ENCODE assay signal across 19 cellular contexts in the genomic region with DNA sequence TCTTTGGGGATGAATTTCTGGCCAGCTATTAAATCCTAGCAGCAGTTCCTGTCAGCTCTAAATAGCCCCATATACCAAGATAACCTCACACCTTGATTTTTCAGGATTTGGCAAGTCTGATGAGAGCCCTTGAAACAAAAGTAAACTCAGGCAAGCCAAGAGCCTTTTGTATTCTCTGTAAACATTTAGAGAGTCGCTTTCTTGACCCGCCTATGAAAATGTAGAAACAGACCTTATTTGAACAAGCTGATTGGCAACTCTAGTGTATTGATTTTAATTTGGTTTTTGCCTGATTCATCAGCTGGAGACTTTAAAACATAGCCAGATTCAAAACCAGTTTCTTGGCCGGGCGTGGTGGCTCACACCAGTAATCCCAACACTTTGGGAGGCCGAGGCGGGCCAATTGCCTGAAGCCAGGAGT. TPM values are rescaled to one million over a fixed set of nuclear protein-coding genes. Genes with fewer than 3 reads are reported as not detected.
A peak's percentile ranks its signal among the peaks of the same experiment; 100 is the strongest.
DNase-seq lines count a peak whose midpoint lies in the region; ATAC-seq and TF ChIP-seq lines count a peak whose summit lies in the region.
"Had no signal": no experiment of that assay in that cellular context is flagged by ENCODE, and none has a peak within 500 bp of the region (broad histone marks: within the 10 kb centered on the region; RNA-seq: fewer than 3 reads in every experiment).

No MANE protein-coding gene starts in this region.

- H3K27me3 ChIP-seq in upper lobe of right lung: no peaks in the 10 kb centered on the region
- H3K27me3 ChIP-seq: Peyer's patch, SJSA1 had no signal

- TF ChIP-seq CTCF in upper lobe of right lung (IDR thresholded peaks at IDR 0.05): no peak

- peaks cover 26% of the 10 kb centered on the region for H3K4me1 ChIP-seq in upper lobe of right lung
- H3K4me1 ChIP-seq: Peyer's patch, psoas muscle, SJSA1 had no signal

- ATAC-seq in left lobe of liver (peak; percentile 69), upper lobe of right lung (peak; percentile 71), left ventricle myocardium superior (no peak), left cardiac atrium (no peak)
- ATAC-seq in activated T-cell treated with anti-CD3 and anti-CD28 coated beads, Interleukin-2, amount 50 U/mL, for 72 hours (replicated peaks in 1 of 2): no peak
- ATAC-seq: mucosa of descending colon, psoas muscle had no signal

- H3K4me1 Mint-ChIP-seq in activated T-cell treated with anti-CD3 and anti-CD28 coated beads, Interleukin-2, amount 50 U/mL, for 72 hours (ENCODE audit: low read depth): peaks cover 7% of the 10 kb centered on the region

- H3K9me3 Mint-ChIP-seq in activated T-cell treated with anti-CD3 and anti-CD28 coated beads, Interleukin-2, amount 50 U/mL, for 72 hours: no peaks in the 10 kb centered on the region
- H3K9me3 Mint-ChIP-seq: activated CD4-positive, alpha-beta T cell treated with anti-CD3 and anti-CD28 coated beads, Interleukin-2, amount 10 ng/mL, durations not matched to agents 24 days and 14 days; stimulated activated naive CD8-positive, alpha-beta T cell treated with anti-CD3 and anti-CD28 coated beads, Interleukin-15, Interleukin-2, amounts not matched to agents 100 ng/mL and 50 ng/mL, for 24 hours had no signal

- no peak overlapping the region for H3K4me3 ChIP-seq in upper lobe of right lung
- H3K4me3 ChIP-seq: coronary artery, mucosa of descending colon, Peyer's patch, psoas muscle, SJSA1 had no signal

- peaks cover 12% of the 10 kb centered on the region for H3K27me3 Mint-ChIP-seq in activated T-cell treated with anti-CD3 and anti-CD28 coated beads, Interleukin-2, amount 50 U/mL, for 72 hours (ENCODE audit: low read depth)
- H3K27me3 Mint-ChIP-seq: stimulated activated naive CD8-positive, alpha-beta T cell treated with anti-CD3 and anti-CD28 coated beads, Interleukin-15, Interleukin-2, amounts not matched to agents 100 ng/mL and 50 ng/mL, for 24 hours had no signal

- H3K27ac ChIP-seq in upper lobe of right lung: no peak overlapping the region
- H3K27ac ChIP-seq: 22Rv1, coronary artery, Peyer's patch, psoas muscle, SJSA1 had no signal

- H3K4me3 Mint-ChIP-seq in activated T-cell treated with anti-CD3 and anti-CD28 coated beads, Interleukin-2, amount 50 U/mL, for 72 hours: no peak overlapping the region
- H3K4me3 Mint-ChIP-seq: activated CD4-positive, alpha-beta T cell treated with anti-CD3 and anti-CD28 coated beads, Interleukin-2, amount 10 ng/mL, durations not matched to agents 24 days and 14 days; IgD-negative memory B cell; stimulated activated naive CD8-positive, alpha-beta T cell treated with anti-CD3 and anti-CD28 coated beads, Interleukin-15, Interleukin-2, amounts not matched to agents 100 ng/mL and 50 ng/mL, for 24 hours had no signal

- no peaks in the 10 kb centered on the region for H3K36me3 Mint-ChIP-seq in activated T-cell treated with anti-CD3 and anti-CD28 coated beads, Interleukin-2, amount 50 U/mL, for 72 hours (ENCODE audit: insufficient read depth in 2 of 2)

- intact Hi-C loops in upper lobe of right lung (cut with DNase I): no loop called here
- intact Hi-C loops in left ventricle myocardium superior (cut with micrococcal nuclease): no loop called here
- intact Hi-C loops in left cardiac atrium (cut with DNase I): no loop called here

- DNase-seq in NCI-H1105 treated with DMSO at 0.1 percent for 48 hours (lab: John Stamatoyannopoulos, UW) (peak; percentile 55), NCI-H1105 (lab: John Stamatoyannopoulos, UW) (no peak), NCI-H2196 treated with DMSO at 0.1 percent for 48 hours (lab: John Stamatoyannopoulos, UW; ENCODE audit: unreplicated experiment) (peak; percentile 64), left lobe of liver (ENCODE audit: low spot score) (no peak), upper lobe of right lung (no peak), left ventricle myocardium superior (no peak), left cardiac atrium (no peak)
- DNase-seq in activated T-cell treated with anti-CD3 and anti-CD28 coated beads, Interleukin-2, amount 50 U/mL, for 72 hours: no peak
- DNase-seq: activated CD4-positive, alpha-beta T cell treated with anti-CD3 and anti-CD28 coated beads, Interleukin-2, amount 10 ng/mL, durations not matched to agents 24 days and 14 days; AML-193; mucosa of descending colon; NCI-H187 treated with DMSO at 0.1 percent for 48 hours; Peyer's patch; psoas muscle had no signal

- H3K27ac Mint-ChIP-seq in activated T-cell treated with anti-CD3 and anti-CD28 coated beads, Interleukin-2, amount 50 U/mL, for 72 hours: no peak overlapping the region
- H3K27ac Mint-ChIP-seq: activated CD4-positive, alpha-beta T cell treated with anti-CD3 and anti-CD28 coated beads, Interleukin-2, amount 10 ng/mL, durations not matched to agents 24 days and 14 days; stimulated activated naive CD8-positive, alpha-beta T cell treated with anti-CD3 and anti-CD28 coated beads, Interleukin-15, Interleukin-2, amounts not matched to agents 100 ng/mL and 50 ng/mL, for 24 hours had no signal

- H3K9me3 ChIP-seq in upper lobe of right lung: no peaks in the 10 kb centered on the region
- H3K9me3 ChIP-seq: mucosa of descending colon, Peyer's patch, psoas muscle, SJSA1 had no signal

- H3K36me3 ChIP-seq in upper lobe of right lung: no peaks in the 10 kb centered on the region
- H3K36me3 ChIP-seq: Peyer's patch, SJSA1 had no signal

RNA-seq across cellular contexts. Expression of a gene that starts 43.4 kb away (rescaled TPM):
- total RNA-seq in left lobe of liver (12.8 TPM), upper lobe of right lung (39.5 TPM), left ventricle myocardium superior (3.2 TPM), left cardiac atrium (10 to 100 TPM in 1 of 2 donors, 1 to 10 TPM in 1; 6.6 to 20.4 TPM)
- total RNA-seq in activated T-cell treated with anti-CD3 and anti-CD28 coated beads, Interleukin-2, amount 50 U/mL, for 72 hours: 10 to 100 TPM in 1 of 2 donors, 1 to 10 TPM in 1; 5.5 to 15.0 TPM

Comparison
In these comparisons a context has a peak if more than half of its experiments do, and no peak if none do; other contexts are left out.
1. DNase-seq: peak in NCI-H1105 treated with DMSO at 0.1 percent for 48 hours (single experiment) and NCI-H2196 treated with DMSO at 0.1 percent for 48 hours (single experiment); none in NCI-H1105 (single experiment), left lobe of liver (single experiment), upper lobe of right lung (single experiment), activated T-cell treated with anti-CD3 and anti-CD28 coated beads, Interleukin-2, amount 50 U/mL, for 72 hours (0 of 2), left ventricle myocardium superior (single experiment) and left cardiac atrium (single experiment).
2. ATAC-seq: peak in left lobe of liver (single experiment) and upper lobe of right lung (single experiment); none in activated T-cell treated with anti-CD3 and anti-CD28 coated beads, Interleukin-2, amount 50 U/mL, for 72 hours (0 of 2), left ventricle myocardium superior (single experiment) and left cardiac atrium (0 of 2).